Comparison of ENCODE assay signal across 1 cellular context in the genomic region with DNA sequence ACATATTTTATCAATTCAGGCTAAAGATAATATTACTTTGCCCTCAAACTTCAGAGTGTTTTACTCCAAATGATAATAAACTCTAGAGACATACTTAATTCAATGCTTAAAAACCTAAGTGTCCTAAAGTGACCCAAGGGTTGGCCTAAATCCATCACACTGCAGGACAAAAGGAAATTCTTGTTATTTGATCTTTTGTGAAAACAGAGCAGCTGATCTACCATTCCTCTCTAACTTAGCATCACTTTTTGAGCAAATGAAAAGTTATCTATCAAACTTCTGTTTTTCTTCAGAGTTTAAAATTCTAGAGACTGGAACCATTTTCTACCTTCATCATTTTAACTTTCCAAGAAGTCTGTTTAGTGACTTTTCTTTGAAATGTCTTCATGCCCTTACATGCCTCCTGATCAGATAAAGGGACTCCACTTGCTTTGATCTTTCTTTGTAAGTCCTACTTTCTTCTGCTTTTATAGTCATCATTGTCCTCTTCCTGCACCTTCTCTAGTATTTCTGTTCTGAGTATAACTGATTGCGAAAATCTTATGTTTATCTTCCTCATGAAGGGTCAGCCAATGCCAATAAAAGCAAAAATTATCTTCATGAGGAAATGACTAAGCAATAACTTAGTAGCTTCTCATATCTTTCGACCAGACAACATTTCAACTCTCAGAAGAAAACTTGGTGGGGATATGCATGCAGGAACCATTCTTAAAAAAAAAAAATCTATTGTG.
TF ChIP-seq lines count a peak whose summit lies in the region.

No MANE protein-coding gene starts in this region.

TF ChIP-seq in GM23338, 12 proteins besides CTCF, POLR2A, EP300 and RAD21 (continued from another document):
- TF ChIP-seq ZNF462 (CRISPR knock-in tag; IDR thresholded peaks at IDR 0.05) (no peak), JUNB (IDR thresholded peaks at IDR 0.05; ENCODE audit: unreplicated experiment) (no peak), CREB1 (CRISPR knock-in tag; IDR thresholded peaks at IDR 0.05; ENCODE audit: low read depth) (no peak), ZNF114 (CRISPR knock-in tag; IDR thresholded peaks at IDR 0.05) (no peak), ZNF331 (CRISPR knock-in tag; IDR thresholded peaks at IDR 0.05; ENCODE audit: low read depth) (no peak)
